ENCODE assay signal across 17 cellular contexts in the genomic region with DNA sequence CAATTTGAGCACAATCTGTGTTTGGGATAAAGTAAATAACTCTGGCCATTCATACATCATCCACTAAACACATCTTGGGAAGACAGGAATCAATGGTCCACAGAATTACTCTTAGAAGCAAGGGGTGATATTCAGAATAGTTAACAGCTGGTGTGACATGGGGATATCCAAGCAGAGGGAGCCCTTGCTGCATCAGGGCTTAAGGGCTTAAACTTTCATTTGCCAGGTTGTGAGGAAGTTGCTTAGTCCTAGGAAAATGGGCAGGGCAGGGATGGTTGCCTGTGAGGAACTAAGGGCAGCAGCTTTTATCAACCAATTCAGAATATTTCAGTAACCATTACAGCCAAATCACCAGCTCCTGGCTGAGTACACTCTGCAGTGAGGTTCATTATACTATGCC.
"Had no signal": no experiment of that assay in that cellular context is flagged by ENCODE, and none has a peak within 500 bp of the region (broad histone marks: within the 10 kb centered on the region; RNA-seq: fewer than 3 reads in every experiment).

No MANE protein-coding gene starts in this region.

- H3K9me3 Mint-ChIP-seq: activated CD4-positive, alpha-beta memory T cell treated with anti-CD3 and anti-CD28 coated beads for 36 hours; activated T-helper 17 cell treated with anti-CD3 and anti-CD28 coated beads, Interleukin-2, amount 50 U/mL, for 72 hours; mesothelial cell of epicardium; stimulated activated naive B cell treated with anti-CD40 and anti-IgM and Interleukin-4, amounts not matched to agents 10 μg/mL and 1 μg/mL and 100 μg/mL, for 72 hours; WTC11 had no signal

- H3K27me3 ChIP-seq: ovary, upper lobe of right lung had no signal

- H3K27me3 Mint-ChIP-seq: activated CD4-positive, alpha-beta memory T cell treated with anti-CD3 and anti-CD28 coated beads for 36 hours; activated T-helper 17 cell treated with anti-CD3 and anti-CD28 coated beads, Interleukin-2, amount 50 U/mL, for 72 hours had no signal

- H3K36me3 ChIP-seq: gastrocnemius medialis, ovary, sigmoid colon, spleen, thoracic aorta, upper lobe of right lung had no signal

- ATAC-seq: activated CD4-positive, alpha-beta T cell treated with anti-CD3 and anti-CD28 coated beads for 36 hours; activated T-helper 17 cell treated with anti-CD3 and anti-CD28 coated beads, Interleukin-2, amount 50 U/mL, for 72 hours; gastrocnemius medialis; stimulated activated naive B cell treated with anti-CD40 and anti-IgM and Interleukin-4, amounts not matched to agents 10 μg/mL and 1 μg/mL and 100 μg/mL, for 72 hours; upper lobe of right lung; WTC11 had no signal

- H3K27ac ChIP-seq: coronary artery, gastrocnemius medialis, ovary, sigmoid colon, spleen, thoracic aorta, upper lobe of right lung had no signal

- H3K27ac Mint-ChIP-seq: activated CD4-positive, alpha-beta memory T cell treated with anti-CD3 and anti-CD28 coated beads for 36 hours; activated CD4-positive, alpha-beta T cell treated with anti-CD3 and anti-CD28 coated beads for 36 hours; activated T-helper 17 cell treated with anti-CD3 and anti-CD28 coated beads, Interleukin-2, amount 50 U/mL, for 72 hours; mesothelial cell of epicardium; stimulated activated naive B cell treated with anti-CD40 and anti-IgM and Interleukin-4, amounts not matched to agents 10 μg/mL and 1 μg/mL and 100 μg/mL, for 72 hours; WTC11 had no signal

- H3K4me3 ChIP-seq: coronary artery, gastrocnemius medialis, lung, ovary, sigmoid colon, spleen, thoracic aorta, upper lobe of right lung had no signal

- H3K4me3 Mint-ChIP-seq: activated CD4-positive, alpha-beta memory T cell treated with anti-CD3 and anti-CD28 coated beads for 36 hours; activated CD4-positive, alpha-beta T cell treated with anti-CD3 and anti-CD28 coated beads for 36 hours; activated T-helper 17 cell treated with anti-CD3 and anti-CD28 coated beads, Interleukin-2, amount 50 U/mL, for 72 hours; mesothelial cell of epicardium; stimulated activated naive B cell treated with anti-CD40 and anti-IgM and Interleukin-4, amounts not matched to agents 10 μg/mL and 1 μg/mL and 100 μg/mL, for 72 hours; WTC11 had no signal

- H3K36me3 Mint-ChIP-seq: activated CD4-positive, alpha-beta memory T cell treated with anti-CD3 and anti-CD28 coated beads for 36 hours; mesothelial cell of epicardium; stimulated activated naive B cell treated with anti-CD40 and anti-IgM and Interleukin-4, amounts not matched to agents 10 μg/mL and 1 μg/mL and 100 μg/mL, for 72 hours; WTC11 had no signal

- H3K9me3 ChIP-seq: gastrocnemius medialis, ovary, sigmoid colon, spleen, thoracic aorta, upper lobe of right lung had no signal

- DNase-seq: activated CD4-positive, alpha-beta memory T cell treated with anti-CD3 and anti-CD28 coated beads for 36 hours; activated CD4-positive, alpha-beta T cell treated with anti-CD3 and anti-CD28 coated beads for 36 hours; activated naive CD4-positive, alpha-beta T cell; gastrocnemius medialis; head of caudate nucleus; ovary; sigmoid colon; spleen; stimulated activated naive B cell treated with anti-CD40 and anti-IgM and Interleukin-4, amounts not matched to agents 10 μg/mL and 1 μg/mL and 100 μg/mL, for 72 hours; T-helper 2 cell; upper lobe of right lung had no signal
